1 cellular context compared by ENCODE assay signal in the genomic region with DNA sequence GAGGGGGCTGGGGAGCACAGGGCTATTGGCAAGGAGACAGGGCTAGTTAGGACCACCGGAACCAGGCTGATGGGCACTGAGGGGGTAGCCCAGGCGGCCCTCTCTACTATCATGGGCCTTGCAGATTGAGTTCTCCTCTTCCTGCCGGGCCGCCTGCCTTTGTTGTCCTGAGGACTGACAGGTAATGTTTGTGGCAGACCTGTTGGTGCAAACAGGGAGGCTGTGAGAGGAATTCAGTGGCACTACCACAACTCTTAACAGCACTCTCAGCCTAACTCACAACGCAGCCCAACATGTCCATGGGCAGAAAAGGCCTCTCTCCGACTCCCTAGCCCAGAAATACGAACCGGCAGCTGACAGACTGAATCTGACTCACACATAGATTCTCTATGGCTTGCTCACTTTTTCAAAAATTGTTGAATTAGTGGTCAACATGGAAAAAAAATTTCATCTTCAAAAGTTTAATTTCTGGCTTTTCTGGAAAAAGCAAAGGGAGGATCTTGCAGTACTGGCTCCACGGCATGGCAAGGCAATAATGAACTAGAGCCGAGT.
TF ChIP-seq lines count a peak whose summit lies in the region.

No MANE protein-coding gene starts in this region.

TF ChIP-seq in SK-N-SH, 30 proteins besides CTCF, POLR2A, EP300 and RAD21:
- TF ChIP-seq FOXJ3 (CRISPR knock-in tag; IDR thresholded peaks at IDR 0.05), result no peak
- TF ChIP-seq POLR2AphosphoS5 (IDR thresholded peaks at IDR 0.05; ENCODE audit: low read depth, low read length), result no peak
- no peak for TF ChIP-seq CHD2 (IDR thresholded peaks at IDR 0.05; ENCODE audit: low read length, partially characterized antibody)
- TF ChIP-seq GABPA (IDR thresholded peaks at IDR 0.05; ENCODE audit: low read depth), result no peak
- TF ChIP-seq, protein P1, sequence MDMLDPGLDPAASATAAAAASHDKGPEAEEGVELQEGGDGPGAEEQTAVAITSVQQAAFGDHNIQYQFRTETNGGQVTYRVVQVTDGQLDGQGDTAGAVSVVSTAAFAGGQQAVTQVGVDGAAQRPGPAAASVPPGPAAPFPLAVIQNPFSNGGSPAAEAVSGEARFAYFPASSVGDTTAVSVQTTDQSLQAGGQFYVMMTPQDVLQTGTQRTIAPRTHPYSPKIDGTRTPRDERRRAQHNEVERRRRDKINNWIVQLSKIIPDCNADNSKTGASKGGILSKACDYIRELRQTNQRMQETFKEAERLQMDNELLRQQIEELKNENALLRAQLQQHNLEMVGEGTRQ (IDR thresholded peaks at IDR 0.05; ENCODE audit: borderline replicate concordance, low read depth, low read length), result no peak
- TF ChIP-seq ELF1 (IDR thresholded peaks at IDR 0.05), result no peak
- no peak for TF ChIP-seq TAF1 (IDR thresholded peaks at IDR 0.05; ENCODE audit: borderline replicate concordance, low read depth, low read length)
- TF ChIP-seq MXI1 (IDR thresholded peaks at IDR 0.05; ENCODE audit: low read depth, low read length), result no peak
- TF ChIP-seq RFX5 (IDR thresholded peaks at IDR 0.05; ENCODE audit: low read length), result no peak
- TF ChIP-seq, protein P2, sequence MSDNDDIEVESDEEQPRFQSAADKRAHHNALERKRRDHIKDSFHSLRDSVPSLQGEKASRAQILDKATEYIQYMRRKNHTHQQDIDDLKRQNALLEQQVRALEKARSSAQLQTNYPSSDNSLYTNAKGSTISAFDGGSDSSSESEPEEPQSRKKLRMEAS (IDR thresholded peaks at IDR 0.05; ENCODE audit: low read depth), result no peak
- TF ChIP-seq ZBTB33 (IDR thresholded peaks at IDR 0.05; ENCODE audit: borderline replicate concordance, low read depth), result no peak
- TF ChIP-seq, protein P3, sequence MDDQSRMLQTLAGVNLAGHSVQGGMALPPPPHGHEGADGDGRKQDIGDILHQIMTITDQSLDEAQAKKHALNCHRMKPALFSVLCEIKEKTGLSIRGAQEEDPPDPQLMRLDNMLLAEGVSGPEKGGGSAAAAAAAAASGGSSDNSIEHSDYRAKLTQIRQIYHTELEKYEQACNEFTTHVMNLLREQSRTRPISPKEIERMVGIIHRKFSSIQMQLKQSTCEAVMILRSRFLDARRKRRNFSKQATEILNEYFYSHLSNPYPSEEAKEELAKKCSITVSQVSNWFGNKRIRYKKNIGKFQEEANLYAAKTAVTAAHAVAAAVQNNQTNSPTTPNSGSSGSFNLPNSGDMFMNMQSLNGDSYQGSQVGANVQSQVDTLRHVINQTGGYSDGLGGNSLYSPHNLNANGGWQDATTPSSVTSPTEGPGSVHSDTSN (IDR thresholded peaks at IDR 0.05), result peak; percentile 26
- TF ChIP-seq FOSL2 (IDR thresholded peaks at IDR 0.05; ENCODE audit: borderline replicate concordance, low read depth), result peak; percentile 65; the same call in 1 of the 2 replicates
